In the genomic region with DNA sequence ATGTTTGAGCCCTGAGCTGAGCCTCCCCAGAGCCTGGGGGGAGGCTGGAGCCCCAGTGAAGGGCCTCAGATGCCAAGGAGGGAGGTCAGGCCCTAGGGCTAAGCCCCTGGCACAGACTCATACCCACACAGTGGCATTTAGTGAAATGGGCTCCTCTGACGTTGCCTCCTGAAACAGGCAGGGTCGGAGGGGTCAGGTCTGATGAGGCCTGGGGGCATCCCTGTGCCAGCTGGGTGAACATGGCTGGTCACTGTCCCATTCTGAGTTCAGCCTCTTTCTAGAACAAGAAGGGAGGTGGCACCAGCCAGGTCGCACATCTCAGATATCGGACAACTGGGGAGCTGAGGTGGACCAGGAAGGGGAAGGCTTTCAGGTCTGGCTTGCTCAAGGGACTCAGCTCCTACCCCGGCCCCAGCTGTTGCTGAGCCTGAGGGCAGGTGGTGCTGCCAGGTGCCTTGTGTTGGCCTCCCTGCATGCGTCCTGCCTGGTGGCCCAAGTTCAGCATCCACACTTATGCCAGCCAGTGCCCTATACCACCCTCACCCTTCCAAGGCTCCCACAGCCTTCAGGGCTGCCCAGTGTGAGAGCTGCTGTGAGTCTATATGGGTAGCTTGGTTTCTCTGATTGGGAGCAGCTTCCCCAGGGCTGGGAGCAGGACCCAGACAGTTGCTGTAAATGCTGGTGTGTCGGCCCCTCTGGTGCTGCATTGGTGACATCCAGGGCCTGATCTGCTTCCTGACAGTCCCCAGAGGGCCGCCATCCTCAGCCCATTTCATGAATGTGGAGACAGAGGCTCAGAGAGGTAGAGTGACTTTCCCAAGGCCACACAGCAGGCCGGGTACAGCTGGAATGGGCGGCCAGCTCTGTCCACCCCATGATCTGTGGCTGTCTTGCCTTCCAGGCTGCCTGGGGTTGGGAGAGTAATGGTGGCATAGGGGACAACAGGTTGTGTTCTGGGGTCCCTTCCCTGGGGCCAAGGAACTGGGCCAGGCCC, we compare ENCODE assay signal across 10 cellular contexts. TPM values are rescaled to one million over a fixed set of nuclear protein-coding genes. Genes with fewer than 3 reads are reported as not detected.
DNase-seq lines count a peak whose midpoint lies in the region; ATAC-seq and TF ChIP-seq lines count a peak whose summit lies in the region.
"Had no signal": no experiment of that assay in that cellular context is flagged by ENCODE, and none has a peak within 500 bp of the region (broad histone marks: within the 10 kb centered on the region; RNA-seq: fewer than 3 reads in every experiment).

No MANE protein-coding gene starts in this region.

- no peak overlapping the region for H3K4me2 ChIP-seq in trophoblast cell (ENCODE audit: low read length)

- WGBS in heart right ventricle, 2 donors = 91 to 94% methylated on average over 10 of the region's 10 CpGs
- no CpG with 5 or more reads among the region's 10 CpGs for WGBS in trophoblast cell (ENCODE audit: extremely low coverage, insufficient coverage, insufficient read length)

- H3K4me1 ChIP-seq in heart right ventricle = peaks cover 18 to 64% (median 46%) of the 10 kb centered on the region in 9 donors
- peaks cover 0 to under 1% of the 10 kb centered on the region in 2 experiments for H3K4me1 ChIP-seq in trophoblast cell (ENCODE audit: control insufficient read depth in 1 of 2, insufficient read depth in 2 of 2, low read length in 2 of 2)
- H3K4me1 ChIP-seq in uterus = peaks cover 6 to 24% of the 10 kb centered on the region in 2 donors

- H3K79me1 ChIP-seq in trophoblast cell (ENCODE audit: low read length) = no peaks in the 10 kb centered on the region

- no peak overlapping the region for H3K23ac ChIP-seq in trophoblast cell (ENCODE audit: low read length)

- H4K91ac ChIP-seq in trophoblast cell (ENCODE audit: low read depth, low read length) = no peak overlapping the region

- H2BK5ac ChIP-seq in trophoblast cell (ENCODE audit: low read depth, low read length, poor library complexity) = no peak overlapping the region

- H3K36me3 ChIP-seq in heart right ventricle = peaks cover 0 to 20% (median 12%) of the 10 kb centered on the region in 9 donors
- no peaks in the 10 kb centered on the region for H3K36me3 ChIP-seq in trophoblast cell (ENCODE audit: control insufficient read depth in 1 of 2, insufficient read depth in 2 of 2, low read length in 2 of 2)
- H3K36me3 ChIP-seq in uterus = no peaks in the 10 kb centered on the region

- ATAC-seq in heart right ventricle = no peak
- no peak for ATAC-seq in HG03432 (IDR thresholded peaks at IDR 0.05; ENCODE audit: unreplicated experiment)
- no peak for ATAC-seq in GM19397 (IDR thresholded peaks at IDR 0.05; ENCODE audit: unreplicated experiment)

- H2BK12ac ChIP-seq in trophoblast cell (ENCODE audit: low read length) = no peak overlapping the region

- H3K4ac ChIP-seq in trophoblast cell (ENCODE audit: low read depth, low read length) = no peak overlapping the region

- TF ChIP-seq CTCF in heart right ventricle (IDR thresholded peaks at IDR 0.05) (no peak), coronary artery (IDR thresholded peaks at IDR 0.05) (no peak), uterus (IDR thresholded peaks at IDR 0.05) (no peak)

- no peak overlapping the region for H2AK5ac ChIP-seq in trophoblast cell (ENCODE audit: low read length)

- DNase-seq in heart right ventricle = no peak
- DNase-seq in cardiac septum (ENCODE audit: low spot score) = no peak
- no peak for DNase-seq in coronary artery (ENCODE audit: low spot score)
- no peak for DNase-seq in trophoblast cell
- DNase-seq in uterus = peak in 1 of 2 donors; percentile 47
- DNase-seq in SKM-1 (lab: John Stamatoyannopoulos, UW; ENCODE audit: unreplicated experiment) = no peak
- DNase-seq: kidney, NCI-H1436 treated with DMSO at 0.1 percent for 48 hours had no signal

- H3K9me3 ChIP-seq in heart right ventricle (no peaks in the 10 kb centered on the region), trophoblast cell (ENCODE audit: insufficient read depth, low read depth, low read length) (peaks cover 2% of the 10 kb centered on the region), uterus (no peaks in the 10 kb centered on the region)

- H2BK120ac ChIP-seq in trophoblast cell (ENCODE audit: insufficient read depth, low read length, poor library complexity) = no peak overlapping the region

- H3K27me3 ChIP-seq in heart right ventricle (no peaks in the 10 kb centered on the region), trophoblast cell (ENCODE audit: insufficient read depth, low read length) (no peaks in the 10 kb centered on the region), uterus (no peaks in the 10 kb centered on the region)

- no peak overlapping the region for H3K18ac ChIP-seq in trophoblast cell (ENCODE audit: low read length)

- intact Hi-C loops in heart right ventricle (cut with DNase I) = loop anchor here in 3 of 10 donors (2.0 to 5.0 kb wide), 3 partner anchors 113 to 123 kb away; no protein-coding TSS in a partner anchor
- intact Hi-C loops in cardiac septum (cut with DNase I) = loop anchor here (2.0 kb wide), 1 partner anchor 111 kb away; no protein-coding TSS in a partner anchor
- intact Hi-C loops in uterus (cut with DNase I; ENCODE audit: low total_unique reads) = loop anchor here (5.0 kb wide), 1 partner anchor 110 kb away; no protein-coding TSS in a partner anchor

- no peak overlapping the region for H2AFZ ChIP-seq in trophoblast cell (ENCODE audit: insufficient read depth, low read length, poor library complexity)

- no peak for TF ChIP-seq POLR2A in uterus (IDR thresholded peaks at IDR 0.05)

- H3K27ac ChIP-seq in heart right ventricle (peak overlapping the region in 7 of 10 donors; percentile 1 to 94 (median 50)), coronary artery (peak overlapping the region; percentile 55 to 85), trophoblast cell (ENCODE audit: low read depth, low read length) (no peak overlapping the region), uterus (peak overlapping the region; percentile 86 to 100)

- H3K4me3 ChIP-seq in heart right ventricle (no peak overlapping the region), coronary artery (no peak overlapping the region), trophoblast cell (ENCODE audit: low read depth, low read length) (peak overlapping the region; percentile 25), uterus (no peak overlapping the region)

- no peaks in the 10 kb centered on the region for H3K79me2 ChIP-seq in trophoblast cell (ENCODE audit: control insufficient read depth, insufficient read depth, low read length, poor library complexity)

- no peak overlapping the region for H4K8ac ChIP-seq in trophoblast cell (ENCODE audit: low read depth, low read length)

- no peak overlapping the region for H3K14ac ChIP-seq in trophoblast cell (ENCODE audit: low read length)

- H4K12ac ChIP-seq in trophoblast cell (ENCODE audit: low read depth, low read length) = no peak overlapping the region

- no peak overlapping the region for H3K9ac ChIP-seq in trophoblast cell (ENCODE audit: low read length)

RNA-seq across cellular contexts. Expression of a gene that starts 32.8 kb away (rescaled TPM):
- total RNA-seq in heart right ventricle (10 to 100 TPM; 69.0 to 89.5 (median 81.1) TPM), cardiac septum (78.8 TPM), uterus (10 to 100 TPM in 2 of 4 donors, 1 to 10 TPM in 2; 1.8 to 24.8 (median 14.0) TPM)
- polyA plus RNA-seq in heart right ventricle = 10 to 100 TPM; 15.5 to 20.3 TPM
- 5.1 and 5.5 TPM in 2 replicates for polyA plus RNA-seq in trophoblast cell (2013)
